ENCODE assay signal across 28 cellular contexts in the genomic region with DNA sequence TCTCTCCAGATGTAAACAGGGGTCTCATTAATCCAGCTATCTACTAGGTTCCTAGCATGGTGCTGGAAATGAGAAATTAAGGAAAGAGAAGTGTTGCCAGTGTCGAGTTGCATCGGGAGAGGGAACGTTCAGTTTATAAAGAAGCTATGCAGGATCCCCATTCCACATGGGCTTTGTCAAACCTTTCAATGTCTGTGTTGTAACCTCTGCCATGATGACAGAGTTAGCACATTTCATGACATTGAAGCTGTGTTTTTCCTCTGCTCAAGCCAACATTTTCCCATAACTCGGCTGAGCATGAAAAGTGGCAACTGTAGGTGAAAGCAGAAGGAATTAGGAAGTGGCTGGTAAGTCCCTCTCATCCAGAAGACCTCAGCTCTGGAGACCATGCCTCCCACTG.
DNase-seq lines count a peak whose midpoint lies in the region; ATAC-seq and TF ChIP-seq lines count a peak whose summit lies in the region.
"Had no signal": no experiment of that assay in that cellular context is flagged by ENCODE, and none has a peak within 500 bp of the region (broad histone marks: within the 10 kb centered on the region; RNA-seq: fewer than 3 reads in every experiment).

No MANE protein-coding gene starts in this region.

- H4K20me1 ChIP-seq in GM23338 (replicated peaks; ENCODE audit: insufficient read depth): no peaks in the 10 kb centered on the region

- DNase-seq in Caco-2: no peak
- peak; percentile 21 for DNase-seq in amniotic epithelial cell (ENCODE audit: low read depth)
- no peak for DNase-seq in left ventricle myocardium superior
- no peak for DNase-seq in stomach
- no peak for DNase-seq in H4 (ENCODE audit: low spot score)
- no peak for DNase-seq in GM23338 (ENCODE audit: low spot score)
- DNase-seq in NCI-H2029 (lab: John Stamatoyannopoulos, UW): no peak
- DNase-seq: activated CD4-positive, alpha-beta T cell treated with anti-CD3 and anti-CD28 coated beads, Interleukin-2, amount 10 ng/mL, durations not matched to agents 7 days and 5 days; activated naive CD4-positive, alpha-beta T cell treated with anti-CD3 and anti-CD28 coated beads, Interleukin-2, amount 50 U/mL, for 16 hours; aorta; BE2C; erythroblast; NCI-H1048; NCI-H187; NCI-H526; right lobe of liver; RPMI8226; stimulated activated CD4-positive, alpha-beta T cell treated with anti-CD3 and anti-CD28 coated beads, Interleukin-15, amount 100 ng/mL, for 24 hours; uterus had no signal

- TF ChIP-seq CTCF in Caco-2 (IDR thresholded peaks at IDR 0.05; ENCODE audit: insufficient read depth in 1 of 2, low read depth in 1 of 2, low read length in 1 of 2, severe bottlenecking in 1 of 2, unreplicated experiment in 1 of 2): no peak
- no peak for TF ChIP-seq CTCF in stomach (IDR thresholded peaks at IDR 0.05)
- no peak for TF ChIP-seq CTCF in GM23338 (conservative IDR thresholded peaks at IDR 0.05; ENCODE audit: low read depth in 2 of 2)

- H3K27ac ChIP-seq in stomach (peak overlapping the region; percentile 0 to 76 (median 36)), GM23338 (ENCODE audit: low read depth) (no peak overlapping the region)
- H3K27ac ChIP-seq: hepatocyte, HL-60, parathyroid adenoma, right lobe of liver, uterus had no signal

- BruUV-seq in Caco-2 (replicated peaks; lab: Mats Ljungman, UMichigan): no TSS peak

- H3K36me3 Mint-ChIP-seq in Caco-2 (ENCODE audit: insufficient read depth, unreplicated experiment) (peaks cover 27% of the 10 kb centered on the region), GM23338 (ENCODE audit: low read depth) (no peaks in the 10 kb centered on the region)

- TF ChIP-seq POLR2A in stomach (IDR thresholded peaks at IDR 0.05): no peak

- peak; percentile 4 for ATAC-seq in left ventricle myocardium superior
- ATAC-seq in GM23338: no peak
- no peak for ATAC-seq in HG03521 (IDR thresholded peaks at IDR 0.05; ENCODE audit: unreplicated experiment)
- ATAC-seq: GM12878, HepG2 had no signal

- POLR2A ChIA-PET in Caco-2 (lab: Charles Lee): no interaction called here

- no peak overlapping the region for H3K4me3 Mint-ChIP-seq in Caco-2 (ENCODE audit: unreplicated experiment)
- no peak overlapping the region for H3K4me3 Mint-ChIP-seq in GM23338
- H3K4me3 Mint-ChIP-seq: activated CD4-positive, alpha-beta T cell treated with anti-CD3 and anti-CD28 coated beads, Interleukin-2, amount 10 ng/mL, durations not matched to agents 7 days and 5 days; neural crest cell; T-helper 2 cell treated with Interferon-gamma antibody and Interleukin-4, amounts not matched to agents 5 μg/mL and 100 μg/mL, for 36 hours had no signal

- no peaks in the 10 kb centered on the region for H3F3A ChIP-seq in GM23338 (replicated peaks; ENCODE audit: low read depth)

- H3K36me3 ChIP-seq in Caco-2 (ENCODE audit: control insufficient read depth, insufficient read depth, low read length): peaks cover 1% of the 10 kb centered on the region; the same call in 1 of the 2 replicates
- H3K36me3 ChIP-seq in stomach: peaks cover 0 to 6% (median 0%) of the 10 kb centered on the region in 4 donors
- H3K36me3 ChIP-seq in GM23338 (ENCODE audit: insufficient read depth): no peaks in the 10 kb centered on the region
- H3K36me3 ChIP-seq: BE2C, uterus had no signal

- no peaks in the 10 kb centered on the region for H3K79me2 ChIP-seq in GM23338 (replicated peaks; ENCODE audit: insufficient read depth)
- H3K79me2 ChIP-seq: hepatocyte, parathyroid adenoma had no signal

- CTCF ChIA-PET in Caco-2 (lab: Charles Lee): interaction anchor here (0.6 kb wide), 1 partner anchor 53 kb away, joined by 6 read pairs; no protein-coding TSS in a partner anchor

- H3K4me1 Mint-ChIP-seq in Caco-2 (ENCODE audit: low read depth, unreplicated experiment) (peaks cover 32% of the 10 kb centered on the region), GM23338 (peaks cover 12% of the 10 kb centered on the region)

- 65 to 79% (median 75%) methylated on average over 4 of the region's 4 CpGs for WGBS in stomach, 5 donors

- H2AFZ ChIP-seq in GM23338: no peak overlapping the region
- H2AFZ ChIP-seq: hepatocyte, parathyroid adenoma had no signal

- intact Hi-C loops in Caco-2 (cut with micrococcal nuclease; ENCODE audit: unreplicated experiment): no loop called here
- intact Hi-C loops in left ventricle myocardium superior (cut with micrococcal nuclease): no loop called here
- intact Hi-C loops in stomach (cut with DNase I; ENCODE audit: low total_unique reads): no loop called here

- H3K4me3 ChIP-seq in Caco-2 (ENCODE audit: low read depth, low read length) (no peak overlapping the region), stomach (no peak overlapping the region), GM23338 (no peak overlapping the region)
- H3K4me3 ChIP-seq: GM12878, hepatocyte, mucosa of descending colon, right lobe of liver, uterus had no signal

- H3K9me3 Mint-ChIP-seq in Caco-2 (ENCODE audit: unreplicated experiment) (no peaks in the 10 kb centered on the region), GM23338 (no peaks in the 10 kb centered on the region)
- H3K9me3 Mint-ChIP-seq: activated CD4-positive, alpha-beta T cell treated with anti-CD3 and anti-CD28 coated beads, Interleukin-2, amount 10 ng/mL, durations not matched to agents 7 days and 5 days; neural crest cell; T-helper 2 cell treated with Interferon-gamma antibody and Interleukin-4, amounts not matched to agents 5 μg/mL and 100 μg/mL, for 36 hours had no signal

- no peaks in the 10 kb centered on the region for H3K27me3 ChIP-seq in Caco-2 (replicated peaks; ENCODE audit: control insufficient read depth, insufficient read depth, low read length)
- no peaks in the 10 kb centered on the region for H3K27me3 ChIP-seq in stomach
- no peaks in the 10 kb centered on the region for H3K27me3 ChIP-seq in GM23338 (ENCODE audit: insufficient read depth)
- H3K27me3 ChIP-seq: BE2C, hepatocyte, right lobe of liver, uterus had no signal

- H3K4me2 ChIP-seq in GM23338: no peak overlapping the region
- H3K4me2 ChIP-seq: hepatocyte had no signal

- peaks cover 56% of the 10 kb centered on the region for H3K4me1 ChIP-seq in Caco-2
- peaks cover 52 to 79% (median 63%) of the 10 kb centered on the region in 4 donors for H3K4me1 ChIP-seq in stomach
- 0 out of 2 replicates have a peak, but pooled peaks cover 3% of the 10 kb centered on the region for H3K4me1 ChIP-seq in GM23338 (ENCODE audit: insufficient read depth)
- H3K4me1 ChIP-seq: BE2C, uterus had no signal

- H3K27ac Mint-ChIP-seq in Caco-2 (ENCODE audit: unreplicated experiment) (peak overlapping the region; percentile 30), GM23338 (no peak overlapping the region)
- H3K27ac Mint-ChIP-seq: activated CD4-positive, alpha-beta T cell treated with anti-CD3 and anti-CD28 coated beads, Interleukin-2, amount 10 ng/mL, durations not matched to agents 7 days and 5 days; T-helper 2 cell treated with Interferon-gamma antibody and Interleukin-4, amounts not matched to agents 5 μg/mL and 100 μg/mL, for 36 hours had no signal

- H3K9me2 ChIP-seq in GM23338 (ENCODE audit: insufficient read depth): no peaks in the 10 kb centered on the region

- H3K27me3 Mint-ChIP-seq in Caco-2 (ENCODE audit: insufficient read depth, unreplicated experiment) (no peaks in the 10 kb centered on the region), GM23338 (ENCODE audit: insufficient read depth, low read depth, poor library complexity) (no peaks in the 10 kb centered on the region)
- H3K27me3 Mint-ChIP-seq: activated CD4-positive, alpha-beta T cell treated with anti-CD3 and anti-CD28 coated beads, Interleukin-2, amount 10 ng/mL, durations not matched to agents 7 days and 5 days had no signal

- H3K9me3 ChIP-seq in Caco-2 (no peaks in the 10 kb centered on the region), stomach (no peaks in the 10 kb centered on the region)
- H3K9me3 ChIP-seq: BE2C, mucosa of descending colon, right lobe of liver, uterus had no signal

- TF ChIP-seq EP300 in stomach (IDR thresholded peaks at IDR 0.05): no peak

TF ChIP-seq in GM23338, 12 proteins besides CTCF, POLR2A, EP300 and RAD21 (continues in another document):
- TF ChIP-seq POLR2AphosphoS5 (IDR thresholded peaks at IDR 0.05; ENCODE audit: low read depth) (no peak), EZH2phosphoT487 (IDR thresholded peaks at IDR 0.05; ENCODE audit: unreplicated experiment) (no peak), NANOG (IDR thresholded peaks at IDR 0.05; ENCODE audit: borderline replicate concordance) (no peak)
- TF ChIP-seq, protein P1, sequence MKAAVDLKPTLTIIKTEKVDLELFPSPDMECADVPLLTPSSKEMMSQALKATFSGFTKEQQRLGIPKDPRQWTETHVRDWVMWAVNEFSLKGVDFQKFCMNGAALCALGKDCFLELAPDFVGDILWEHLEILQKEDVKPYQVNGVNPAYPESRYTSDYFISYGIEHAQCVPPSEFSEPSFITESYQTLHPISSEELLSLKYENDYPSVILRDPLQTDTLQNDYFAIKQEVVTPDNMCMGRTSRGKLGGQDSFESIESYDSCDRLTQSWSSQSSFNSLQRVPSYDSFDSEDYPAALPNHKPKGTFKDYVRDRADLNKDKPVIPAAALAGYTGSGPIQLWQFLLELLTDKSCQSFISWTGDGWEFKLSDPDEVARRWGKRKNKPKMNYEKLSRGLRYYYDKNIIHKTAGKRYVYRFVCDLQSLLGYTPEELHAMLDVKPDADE (IDR thresholded peaks at IDR 0.05): no peak
- TF ChIP-seq, protein P2, sequence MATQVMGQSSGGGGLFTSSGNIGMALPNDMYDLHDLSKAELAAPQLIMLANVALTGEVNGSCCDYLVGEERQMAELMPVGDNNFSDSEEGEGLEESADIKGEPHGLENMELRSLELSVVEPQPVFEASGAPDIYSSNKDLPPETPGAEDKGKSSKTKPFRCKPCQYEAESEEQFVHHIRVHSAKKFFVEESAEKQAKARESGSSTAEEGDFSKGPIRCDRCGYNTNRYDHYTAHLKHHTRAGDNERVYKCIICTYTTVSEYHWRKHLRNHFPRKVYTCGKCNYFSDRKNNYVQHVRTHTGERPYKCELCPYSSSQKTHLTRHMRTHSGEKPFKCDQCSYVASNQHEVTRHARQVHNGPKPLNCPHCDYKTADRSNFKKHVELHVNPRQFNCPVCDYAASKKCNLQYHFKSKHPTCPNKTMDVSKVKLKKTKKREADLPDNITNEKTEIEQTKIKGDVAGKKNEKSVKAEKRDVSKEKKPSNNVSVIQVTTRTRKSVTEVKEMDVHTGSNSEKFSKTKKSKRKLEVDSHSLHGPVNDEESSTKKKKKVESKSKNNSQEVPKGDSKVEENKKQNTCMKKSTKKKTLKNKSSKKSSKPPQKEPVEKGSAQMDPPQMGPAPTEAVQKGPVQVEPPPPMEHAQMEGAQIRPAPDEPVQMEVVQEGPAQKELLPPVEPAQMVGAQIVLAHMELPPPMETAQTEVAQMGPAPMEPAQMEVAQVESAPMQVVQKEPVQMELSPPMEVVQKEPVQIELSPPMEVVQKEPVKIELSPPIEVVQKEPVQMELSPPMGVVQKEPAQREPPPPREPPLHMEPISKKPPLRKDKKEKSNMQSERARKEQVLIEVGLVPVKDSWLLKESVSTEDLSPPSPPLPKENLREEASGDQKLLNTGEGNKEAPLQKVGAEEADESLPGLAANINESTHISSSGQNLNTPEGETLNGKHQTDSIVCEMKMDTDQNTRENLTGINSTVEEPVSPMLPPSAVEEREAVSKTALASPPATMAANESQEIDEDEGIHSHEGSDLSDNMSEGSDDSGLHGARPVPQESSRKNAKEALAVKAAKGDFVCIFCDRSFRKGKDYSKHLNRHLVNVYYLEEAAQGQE (IDR thresholded peaks at IDR 0.05; ENCODE audit: unreplicated experiment): no peak
